ENCODE assay signal across 1 cellular context in the genomic region with DNA sequence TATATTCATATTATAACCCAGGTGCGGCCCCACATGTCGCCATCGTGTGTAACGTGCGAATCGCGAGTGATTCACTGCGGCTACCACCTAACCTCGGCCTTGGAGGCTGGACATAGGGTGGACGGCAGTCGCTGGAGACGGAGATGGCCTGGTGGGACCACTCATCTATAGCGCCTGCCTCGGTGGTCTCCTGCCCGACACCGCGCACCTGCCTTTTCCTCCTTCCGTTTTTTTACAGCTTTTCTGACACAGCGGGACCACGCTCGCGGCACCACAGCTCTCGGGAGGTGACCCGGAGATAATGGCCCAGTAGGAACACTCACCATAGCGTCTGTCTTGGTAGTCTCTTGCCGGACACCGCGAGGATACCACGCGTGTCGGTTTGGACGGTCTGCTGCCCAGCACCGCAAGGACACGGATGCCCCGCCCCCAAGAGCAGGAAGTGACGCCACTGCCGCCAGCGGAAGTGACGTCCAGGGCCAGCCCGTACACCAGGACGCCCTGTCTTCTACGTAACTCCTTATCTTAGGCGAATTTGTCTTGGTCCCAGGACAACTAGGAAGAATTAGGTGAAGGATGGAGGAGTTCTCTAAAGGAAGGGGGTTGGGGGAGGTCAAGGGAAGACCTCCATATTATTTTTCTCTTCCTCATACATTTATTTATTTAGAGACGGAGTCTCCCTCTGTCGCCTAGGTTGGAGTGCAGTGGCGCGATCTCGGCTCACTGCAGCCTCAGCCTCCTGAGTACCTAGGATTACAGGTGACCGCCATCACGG.
TF ChIP-seq lines count a peak whose summit lies in the region.

No MANE protein-coding gene starts in this region.

TF ChIP-seq in HepG2, 621 proteins besides CTCF, POLR2A, EP300 and RAD21 (continued from another document and continues in another):
- TF ChIP-seq HMGXB3 (CRISPR knock-in tag; IDR thresholded peaks at IDR 0.05; ENCODE audit: borderline replicate concordance), result peak; percentile 69; the same call in 1 of the 2 replicates
- TF ChIP-seq YEATS2 (CRISPR knock-in tag; IDR thresholded peaks at IDR 0.05; ENCODE audit: borderline replicate concordance), result peak; percentile 93; the same call in 1 of the 2 replicates
- peak; percentile 59 for TF ChIP-seq RBM39 (IDR thresholded peaks at IDR 0.05; ENCODE audit: low read depth, low read length, poor library complexity, severe bottlenecking)
- peak; percentile 91; the same call in 1 of the 2 replicates for TF ChIP-seq SIN3A (IDR thresholded peaks at IDR 0.05; ENCODE audit: borderline replicate concordance, low read depth, low read length)
- TF ChIP-seq, protein P1, sequence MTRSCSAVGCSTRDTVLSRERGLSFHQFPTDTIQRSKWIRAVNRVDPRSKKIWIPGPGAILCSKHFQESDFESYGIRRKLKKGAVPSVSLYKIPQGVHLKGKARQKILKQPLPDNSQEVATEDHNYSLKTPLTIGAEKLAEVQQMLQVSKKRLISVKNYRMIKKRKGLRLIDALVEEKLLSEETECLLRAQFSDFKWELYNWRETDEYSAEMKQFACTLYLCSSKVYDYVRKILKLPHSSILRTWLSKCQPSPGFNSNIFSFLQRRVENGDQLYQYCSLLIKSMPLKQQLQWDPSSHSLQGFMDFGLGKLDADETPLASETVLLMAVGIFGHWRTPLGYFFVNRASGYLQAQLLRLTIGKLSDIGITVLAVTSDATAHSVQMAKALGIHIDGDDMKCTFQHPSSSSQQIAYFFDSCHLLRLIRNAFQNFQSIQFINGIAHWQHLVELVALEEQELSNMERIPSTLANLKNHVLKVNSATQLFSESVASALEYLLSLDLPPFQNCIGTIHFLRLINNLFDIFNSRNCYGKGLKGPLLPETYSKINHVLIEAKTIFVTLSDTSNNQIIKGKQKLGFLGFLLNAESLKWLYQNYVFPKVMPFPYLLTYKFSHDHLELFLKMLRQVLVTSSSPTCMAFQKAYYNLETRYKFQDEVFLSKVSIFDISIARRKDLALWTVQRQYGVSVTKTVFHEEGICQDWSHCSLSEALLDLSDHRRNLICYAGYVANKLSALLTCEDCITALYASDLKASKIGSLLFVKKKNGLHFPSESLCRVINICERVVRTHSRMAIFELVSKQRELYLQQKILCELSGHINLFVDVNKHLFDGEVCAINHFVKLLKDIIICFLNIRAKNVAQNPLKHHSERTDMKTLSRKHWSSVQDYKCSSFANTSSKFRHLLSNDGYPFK (CRISPR knock-in tag; IDR thresholded peaks at IDR 0.05; ENCODE audit: borderline replicate concordance), result peak; percentile 58; the same call in 1 of the 2 replicates
- TF ChIP-seq, protein P2, sequence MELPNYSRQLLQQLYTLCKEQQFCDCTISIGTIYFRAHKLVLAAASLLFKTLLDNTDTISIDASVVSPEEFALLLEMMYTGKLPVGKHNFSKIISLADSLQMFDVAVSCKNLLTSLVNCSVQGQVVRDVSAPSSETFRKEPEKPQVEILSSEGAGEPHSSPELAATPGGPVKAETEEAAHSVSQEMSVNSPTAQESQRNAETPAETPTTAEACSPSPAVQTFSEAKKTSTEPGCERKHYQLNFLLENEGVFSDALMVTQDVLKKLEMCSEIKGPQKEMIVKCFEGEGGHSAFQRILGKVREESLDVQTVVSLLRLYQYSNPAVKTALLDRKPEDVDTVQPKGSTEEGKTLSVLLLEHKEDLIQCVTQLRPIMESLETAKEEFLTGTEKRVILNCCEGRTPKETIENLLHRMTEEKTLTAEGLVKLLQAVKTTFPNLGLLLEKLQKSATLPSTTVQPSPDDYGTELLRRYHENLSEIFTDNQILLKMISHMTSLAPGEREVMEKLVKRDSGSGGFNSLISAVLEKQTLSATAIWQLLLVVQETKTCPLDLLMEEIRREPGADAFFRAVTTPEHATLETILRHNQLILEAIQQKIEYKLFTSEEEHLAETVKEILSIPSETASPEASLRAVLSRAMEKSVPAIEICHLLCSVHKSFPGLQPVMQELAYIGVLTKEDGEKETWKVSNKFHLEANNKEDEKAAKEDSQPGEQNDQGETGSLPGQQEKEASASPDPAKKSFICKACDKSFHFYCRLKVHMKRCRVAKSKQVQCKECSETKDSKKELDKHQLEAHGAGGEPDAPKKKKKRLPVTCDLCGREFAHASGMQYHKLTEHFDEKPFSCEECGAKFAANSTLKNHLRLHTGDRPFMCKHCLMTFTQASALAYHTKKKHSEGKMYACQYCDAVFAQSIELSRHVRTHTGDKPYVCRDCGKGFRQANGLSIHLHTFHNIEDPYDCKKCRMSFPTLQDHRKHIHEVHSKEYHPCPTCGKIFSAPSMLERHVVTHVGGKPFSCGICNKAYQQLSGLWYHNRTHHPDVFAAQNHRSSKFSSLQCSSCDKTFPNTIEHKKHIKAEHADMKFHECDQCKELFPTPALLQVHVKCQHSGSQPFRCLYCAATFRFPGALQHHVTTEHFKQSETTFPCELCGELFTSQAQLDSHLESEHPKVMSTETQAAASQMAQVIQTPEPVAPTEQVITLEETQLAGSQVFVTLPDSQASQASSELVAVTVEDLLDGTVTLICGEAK (IDR thresholded peaks at IDR 0.05), result peak; percentile 77
- TF ChIP-seq, protein P2 (CRISPR knock-in tag; IDR thresholded peaks at IDR 0.05), result 0 out of 2 replicates have a peak, but pooled peaks have one; percentile 37
- no peak for TF ChIP-seq ZSCAN20 (CRISPR knock-in tag; IDR thresholded peaks at IDR 0.05; ENCODE audit: borderline replicate concordance)
- no peak for TF ChIP-seq PCBP2 (optimal IDR thresholded peaks at IDR 0.05; ENCODE audit: low read depth, low read length, poor library complexity, severe bottlenecking)
- TF ChIP-seq ZNF746 (CRISPR knock-in tag; IDR thresholded peaks at IDR 0.05), result no peak
- TF ChIP-seq ZNF136 (CRISPR knock-in tag; IDR thresholded peaks at IDR 0.05; ENCODE audit: low read depth), result 0 out of 2 replicates have a peak, but pooled peaks have one; percentile 61
- peak; percentile 51; the same call in 1 of the 2 replicates for TF ChIP-seq ZNF709 (CRISPR knock-in tag; IDR thresholded peaks at IDR 0.05)
- TF ChIP-seq MAZ (IDR thresholded peaks at IDR 0.05; ENCODE audit: borderline replicate concordance, low read depth, low read length), result no peak
- peak; percentile 46 for TF ChIP-seq MAZ (CRISPR knock-in tag; IDR thresholded peaks at IDR 0.05; ENCODE audit: low read depth)
- TF ChIP-seq, protein P3, sequence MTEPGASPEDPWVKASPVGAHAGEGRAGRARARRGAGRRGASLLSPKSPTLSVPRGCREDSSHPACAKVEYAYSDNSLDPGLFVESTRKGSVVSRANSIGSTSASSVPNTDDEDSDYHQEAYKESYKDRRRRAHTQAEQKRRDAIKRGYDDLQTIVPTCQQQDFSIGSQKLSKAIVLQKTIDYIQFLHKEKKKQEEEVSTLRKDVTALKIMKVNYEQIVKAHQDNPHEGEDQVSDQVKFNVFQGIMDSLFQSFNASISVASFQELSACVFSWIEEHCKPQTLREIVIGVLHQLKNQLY (CRISPR knock-in tag; IDR thresholded peaks at IDR 0.05), result peak; percentile 36; the same call in 1 of the 2 replicates
- TF ChIP-seq, protein P4, sequence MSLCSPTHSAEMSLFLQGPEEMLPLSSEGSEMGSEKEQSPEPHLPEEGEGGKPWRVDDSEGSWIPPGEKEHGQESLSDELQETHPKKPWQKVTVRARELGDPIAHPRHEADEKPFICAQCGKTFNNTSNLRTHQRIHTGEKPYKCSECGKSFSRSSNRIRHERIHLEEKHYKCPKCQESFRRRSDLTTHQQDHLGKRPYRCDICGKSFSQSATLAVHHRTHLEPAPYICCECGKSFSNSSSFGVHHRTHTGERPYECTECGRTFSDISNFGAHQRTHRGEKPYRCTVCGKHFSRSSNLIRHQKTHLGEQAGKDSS (CRISPR knock-in tag; IDR thresholded peaks at IDR 0.05; ENCODE audit: borderline replicate concordance, low read depth), result peak; percentile 63; the same call in 1 of the 2 replicates
- TF ChIP-seq SRSF1 (optimal IDR thresholded peaks at IDR 0.05; ENCODE audit: low read depth, low read length), result peak; percentile 88
- TF ChIP-seq PHF20 (CRISPR knock-in tag; IDR thresholded peaks at IDR 0.05), result peak; percentile 74
- TF ChIP-seq HOXD1 (CRISPR knock-in tag; IDR thresholded peaks at IDR 0.05), result 0 out of 2 replicates have a peak, but pooled peaks have one; percentile 56
- TF ChIP-seq MIXL1 (CRISPR knock-in tag; IDR thresholded peaks at IDR 0.05), result peak; percentile 64
- peak; percentile 71 for TF ChIP-seq HDAC2 (CRISPR knock-in tag; IDR thresholded peaks at IDR 0.05)
- TF ChIP-seq, protein P5, sequence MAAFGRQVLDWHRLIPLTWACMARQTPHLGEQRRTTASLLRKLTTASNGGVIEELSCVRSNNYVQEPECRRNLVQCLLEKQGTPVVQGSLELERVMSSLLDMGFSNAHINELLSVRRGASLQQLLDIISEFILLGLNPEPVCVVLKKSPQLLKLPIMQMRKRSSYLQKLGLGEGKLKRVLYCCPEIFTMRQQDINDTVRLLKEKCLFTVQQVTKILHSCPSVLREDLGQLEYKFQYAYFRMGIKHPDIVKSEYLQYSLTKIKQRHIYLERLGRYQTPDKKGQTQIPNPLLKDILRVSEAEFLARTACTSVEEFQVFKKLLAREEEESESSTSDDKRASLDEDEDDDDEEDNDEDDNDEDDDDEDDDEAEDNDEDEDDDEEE (CRISPR knock-in tag; IDR thresholded peaks at IDR 0.05), result peak; percentile 88
- peak; percentile 65; the same call in 1 of the 2 replicates for TF ChIP-seq ZNF614 (CRISPR knock-in tag; IDR thresholded peaks at IDR 0.05; ENCODE audit: borderline replicate concordance)
- TF ChIP-seq IRF2 (CRISPR knock-in tag; IDR thresholded peaks at IDR 0.05), result peak; percentile 78
- TF ChIP-seq HES4 (CRISPR knock-in tag; IDR thresholded peaks at IDR 0.05; ENCODE audit: borderline replicate concordance), result peak; percentile 67; the same call in 1 of the 2 replicates
- TF ChIP-seq, protein P6, sequence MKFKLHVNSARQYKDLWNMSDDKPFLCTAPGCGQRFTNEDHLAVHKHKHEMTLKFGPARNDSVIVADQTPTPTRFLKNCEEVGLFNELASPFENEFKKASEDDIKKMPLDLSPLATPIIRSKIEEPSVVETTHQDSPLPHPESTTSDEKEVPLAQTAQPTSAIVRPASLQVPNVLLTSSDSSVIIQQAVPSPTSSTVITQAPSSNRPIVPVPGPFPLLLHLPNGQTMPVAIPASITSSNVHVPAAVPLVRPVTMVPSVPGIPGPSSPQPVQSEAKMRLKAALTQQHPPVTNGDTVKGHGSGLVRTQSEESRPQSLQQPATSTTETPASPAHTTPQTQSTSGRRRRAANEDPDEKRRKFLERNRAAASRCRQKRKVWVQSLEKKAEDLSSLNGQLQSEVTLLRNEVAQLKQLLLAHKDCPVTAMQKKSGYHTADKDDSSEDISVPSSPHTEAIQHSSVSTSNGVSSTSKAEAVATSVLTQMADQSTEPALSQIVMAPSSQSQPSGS (CRISPR knock-in tag; IDR thresholded peaks at IDR 0.05), result 0 out of 2 replicates have a peak, but pooled peaks have one; percentile 46
- TF ChIP-seq ISL2 (CRISPR knock-in tag; IDR thresholded peaks at IDR 0.05), result peak; percentile 41; the same call in 1 of the 2 replicates
- no peak for TF ChIP-seq TCF7 (IDR thresholded peaks at IDR 0.05; ENCODE audit: low read depth)
- peak; percentile 81; the same call in 1 of the 2 replicates for TF ChIP-seq SALL1 (CRISPR knock-in tag; IDR thresholded peaks at IDR 0.05)
- no peak for TF ChIP-seq KLF12 (CRISPR knock-in tag; IDR thresholded peaks at IDR 0.05; ENCODE audit: borderline replicate concordance)
